In genomic region chr6:78353040-78353439, GRCh38 we compare ENCODE assay signal across 3 cellular contexts.
"Had no signal": no experiment of that assay in that cellular context is flagged by ENCODE, and none has a peak within 500 bp of the region (broad histone marks: within the 10 kb centered on the region; RNA-seq: fewer than 3 reads in every experiment).

No MANE protein-coding gene starts in this region.

- H3K4me3 ChIP-seq: GM12878 had no signal

- DNase-seq: GDM1, GF-D8 had no signal
